ENCODE assay signal across 19 cellular contexts in the genomic region with DNA sequence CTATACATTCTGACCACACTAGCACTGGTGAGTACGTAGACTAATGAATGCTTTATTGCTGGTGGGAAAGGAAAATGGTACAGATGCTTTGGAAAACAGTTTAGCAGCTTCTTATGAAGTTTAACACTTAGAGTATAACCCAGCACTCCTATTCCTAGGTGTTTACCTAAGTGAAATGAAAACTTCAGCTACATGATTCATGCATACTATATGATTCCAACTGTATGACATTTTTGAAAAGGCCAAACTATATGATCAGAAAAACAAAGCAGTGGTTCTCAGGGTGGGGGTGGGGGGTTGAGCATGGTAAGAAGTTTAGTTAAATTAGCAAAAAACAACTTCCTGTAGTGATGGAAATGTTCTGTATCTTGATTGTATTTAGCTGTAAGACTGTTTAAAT. TPM values are rescaled to one million over a fixed set of nuclear protein-coding genes. Genes with fewer than 3 reads are reported as not detected.
DNase-seq lines count a peak whose midpoint lies in the region; ATAC-seq, FAIRE-seq and TF ChIP-seq lines count a peak whose summit lies in the region.
"Had no signal": no experiment of that assay in that cellular context is flagged by ENCODE, and none has a peak within 500 bp of the region (broad histone marks: within the 10 kb centered on the region; RNA-seq: fewer than 3 reads in every experiment).

No MANE protein-coding gene starts in this region.

- H3K4me1 ChIP-seq in esophagus squamous epithelium, result peaks cover 0 to 27% (median 10%) of the 10 kb centered on the region in 3 donors

- peak; percentile 63 for ATAC-seq in activated CD4-positive, alpha-beta T cell treated with anti-CD3 and anti-CD28 coated beads for 36 hours
- ATAC-seq: esophagus mucosa had no signal

- H3K4me3 Mint-ChIP-seq in activated CD4-positive, alpha-beta T cell treated with anti-CD3 and anti-CD28 coated beads for 36 hours, result no peak overlapping the region
- H3K4me3 Mint-ChIP-seq in activated naive CD8-positive, alpha-beta T cell, result peak overlapping the region; percentile 36
- no peak overlapping the region for H3K4me3 Mint-ChIP-seq in nephron progenitor cell
- H3K4me3 Mint-ChIP-seq: type B pancreatic cell had no signal

- H3K36me3 Mint-ChIP-seq in activated CD4-positive, alpha-beta T cell treated with anti-CD3 and anti-CD28 coated beads for 36 hours (ENCODE audit: low read depth), result peaks cover 60% of the 10 kb centered on the region
- peaks cover 16% of the 10 kb centered on the region for H3K36me3 Mint-ChIP-seq in activated naive CD8-positive, alpha-beta T cell
- H3K36me3 Mint-ChIP-seq in nephron progenitor cell (ENCODE audit: low read depth), result peaks cover 75% of the 10 kb centered on the region

- no peaks in the 10 kb centered on the region for H3K27me3 ChIP-seq in esophagus squamous epithelium
- H3K27me3 ChIP-seq: ovary had no signal

- peak; percentile 63 for FAIRE-seq in HTR-8/SVneo (lab: Jason Lieb, UNC)
- FAIRE-seq in frontal cortex (lab: Jason Lieb, UNC), result no peak
- FAIRE-seq: keratinocyte had no signal

- H3K27ac ChIP-seq in esophagus squamous epithelium, result no peak overlapping the region
- H3K27ac ChIP-seq: ovary, WERI-Rb-1 had no signal

- no peaks in the 10 kb centered on the region for H3K9me3 Mint-ChIP-seq in activated CD4-positive, alpha-beta T cell treated with anti-CD3 and anti-CD28 coated beads for 36 hours (ENCODE audit: low read depth)
- H3K9me3 Mint-ChIP-seq in activated naive CD8-positive, alpha-beta T cell (ENCODE audit: low read depth), result no peaks in the 10 kb centered on the region
- no peaks in the 10 kb centered on the region for H3K9me3 Mint-ChIP-seq in nephron progenitor cell
- H3K9me3 Mint-ChIP-seq: type B pancreatic cell had no signal

- CTCF ChIA-PET in activated CD4-positive, alpha-beta T cell treated with anti-CD3 and anti-CD28 coated beads for 36 hours (lab: Charles Lee), result interaction anchor here (0.7 to 1.2 kb wide), 4 partner anchors 8 to 74 kb away, joined by 3 to 4 read pairs (median 3); no protein-coding TSS in a partner anchor

- intact Hi-C loops in activated CD4-positive, alpha-beta T cell treated with anti-CD3 and anti-CD28 coated beads for 36 hours (cut with DNase I, micrococcal nuclease), result no loop called here
- intact Hi-C loops in esophagus squamous epithelium (cut with DNase I), result no loop called here

- no peak for DNase-seq in activated CD4-positive, alpha-beta T cell treated with anti-CD3 and anti-CD28 coated beads for 36 hours
- no peak for DNase-seq in activated CD4-positive, alpha-beta T cell treated with anti-CD3 and anti-CD28 coated beads, Interleukin-2, amount 50 U/mL, for 1 hour
- DNase-seq in HTR-8/SVneo (ENCODE audit: insufficient read length, low spot score) (no peak), nephron progenitor cell (no peak), esophagus squamous epithelium (lab: John Stamatoyannopoulos, UW) (no peak), H4 (ENCODE audit: low spot score) (no peak), frontal cortex (ENCODE audit: low spot score in 2 of 2) (no peak)
- DNase-seq: ACHN, COR-L47, GF-D8, head of caudate nucleus, NCI-H1092, NCI-H69, ovary, WERI-Rb-1 had no signal

- WGBS in esophagus squamous epithelium, 2 donors, result 75 to 90% methylated on average over 1 of the region's 1 CpG

- no peaks in the 10 kb centered on the region for H3K27me3 Mint-ChIP-seq in activated CD4-positive, alpha-beta T cell treated with anti-CD3 and anti-CD28 coated beads for 36 hours
- H3K27me3 Mint-ChIP-seq in activated naive CD8-positive, alpha-beta T cell, result no peaks in the 10 kb centered on the region
- no peaks in the 10 kb centered on the region for H3K27me3 Mint-ChIP-seq in nephron progenitor cell (ENCODE audit: low read depth, poor library complexity)
- H3K27me3 Mint-ChIP-seq: type B pancreatic cell had no signal

- POLR2A ChIA-PET in activated CD4-positive, alpha-beta T cell treated with anti-CD3 and anti-CD28 coated beads for 36 hours (lab: Charles Lee), result interaction anchor here (0.6 to 2.3 kb wide), 5 partner anchors 18 to 26 kb away, joined by 3 to 11 read pairs (median 5); partner anchors contain the start of gene ARID4A

- peaks cover 57% of the 10 kb centered on the region for H3K4me1 Mint-ChIP-seq in activated CD4-positive, alpha-beta T cell treated with anti-CD3 and anti-CD28 coated beads for 36 hours
- peaks cover 63% of the 10 kb centered on the region for H3K4me1 Mint-ChIP-seq in activated naive CD8-positive, alpha-beta T cell (ENCODE audit: low read depth)
- H3K4me1 Mint-ChIP-seq in nephron progenitor cell, result peaks cover 9% of the 10 kb centered on the region

- no peak for TF ChIP-seq POLR2A in esophagus squamous epithelium (IDR thresholded peaks at IDR 0.05)

- H3K9me3 ChIP-seq in esophagus squamous epithelium, result no peaks in the 10 kb centered on the region
- H3K9me3 ChIP-seq: ovary had no signal

- H3K27ac Mint-ChIP-seq in activated CD4-positive, alpha-beta T cell treated with anti-CD3 and anti-CD28 coated beads for 36 hours, result peak overlapping the region; percentile 93
- peak overlapping the region; percentile 90 for H3K27ac Mint-ChIP-seq in activated naive CD8-positive, alpha-beta T cell
- peak overlapping the region; percentile 65 for H3K27ac Mint-ChIP-seq in nephron progenitor cell
- H3K27ac Mint-ChIP-seq: type B pancreatic cell had no signal

- TF ChIP-seq CTCF in nephron progenitor cell (IDR thresholded peaks at IDR 0.05) (no peak), esophagus squamous epithelium (IDR thresholded peaks at IDR 0.05) (no peak)

- H3K36me3 ChIP-seq in esophagus squamous epithelium, result peaks cover 0 to 84% (median 19%) of the 10 kb centered on the region in 3 donors
- H3K36me3 ChIP-seq: ovary had no signal

- H3K4me3 ChIP-seq in esophagus squamous epithelium, result no peak overlapping the region
- H3K4me3 ChIP-seq: ovary had no signal

RNA-seq across cellular contexts. Expression of gene ARID4A, which starts 22.1 kb away (rescaled TPM):
- 10 to 100 TPM; 20.3 to 25.3 TPM for total RNA-seq in activated CD4-positive, alpha-beta T cell treated with anti-CD3 and anti-CD28 coated beads for 36 hours
- total RNA-seq in esophagus squamous epithelium (10 to 100 TPM in 3 of 4 donors, 1 to 10 TPM in 1; 9.9 to 19.3 (median 13.4) TPM), frontal cortex (59.1 TPM)
- total RNA-seq in H4 (2014; rRNA removed; shearing (Covaris generic)), result 2.3 and 3.9 TPM in 2 replicates

RNA-seq across cellular contexts. Expression of gene PSMA3, which starts 31.6 kb away (rescaled TPM):
- 100 to 1,000 TPM; 342 to 425 TPM for total RNA-seq in activated CD4-positive, alpha-beta T cell treated with anti-CD3 and anti-CD28 coated beads for 36 hours
- total RNA-seq in esophagus squamous epithelium (100 to 1,000 TPM in 3 of 4 donors, 10 to 100 TPM in 1; 73.6 to 157 (median 119) TPM), frontal cortex (33.8 TPM)
- total RNA-seq in H4 (2014; rRNA removed; shearing (Covaris generic)), result 184 and 292 TPM in 2 replicates
